19 cellular contexts compared by ENCODE assay signal in genomic region chrX:154987940-154988339, GRCh38.
"Had no signal": no experiment of that assay in that cellular context is flagged by ENCODE, and none has a peak within 500 bp of the region (broad histone marks: within the 10 kb centered on the region; RNA-seq: fewer than 3 reads in every experiment).

No MANE protein-coding gene starts in this region.

- H3K4me3 ChIP-seq: cardiac muscle cell, left ventricle myocardium inferior, psoas muscle, right atrium auricular region, thyroid gland had no signal

- H3K4me3 Mint-ChIP-seq: activated CD4-positive, alpha-beta T cell treated with anti-CD3 and anti-CD28 coated beads for 36 hours; activated naive CD4-positive, alpha-beta T cell treated with anti-CD3 and anti-CD28 coated beads for 36 hours; activated naive CD8-positive, alpha-beta T cell treated with anti-CD3 and anti-CD28 coated beads, Interleukin-2, amount 10 ng/mL, durations not matched to agents 7 days and 5 days; activated T-cell treated with anti-CD3 and anti-CD28 coated beads, Interleukin-2, amount 50 U/mL, for 4 hours; natural killer cell treated with Interleukin-12 subunit alpha and Interleukin-12 subunit beta and Interleukin-15 and Interleukin-18, amount 100 ng/mL, for 72 hours; WTC11 had no signal

- H3K27ac ChIP-seq: cardiac muscle cell, left ventricle myocardium inferior, psoas muscle, right atrium auricular region, thyroid gland had no signal

- DNase-seq: activated CD4-positive, alpha-beta T cell treated with anti-CD3 and anti-CD28 coated beads for 36 hours; activated CD4-positive, alpha-beta T cell treated with anti-CD3 and anti-CD28 coated beads, Interleukin-2, amount 50 U/mL, for 4 hours; activated CD8-positive, alpha-beta memory T cell treated with anti-CD3 and anti-CD28 coated beads, Interleukin-2, amount 50 U/mL, for 48 hours; activated naive CD4-positive, alpha-beta T cell treated with anti-CD3 and anti-CD28 coated beads for 36 hours; activated naive CD8-positive, alpha-beta T cell treated with anti-CD3 and anti-CD28 coated beads, Interleukin-2, amount 10 ng/mL, durations not matched to agents 7 days and 5 days; activated T-cell treated with anti-CD3 and anti-CD28 coated beads, Interleukin-2, amount 50 U/mL, for 4 hours; amygdala; foreskin fibroblast; left ventricle myocardium inferior; psoas muscle; stimulated activated CD4-positive, alpha-beta T cell treated with anti-CD3 and anti-CD28 coated beads, Interleukin-12 subunit alpha, Interleukin-12 subunit beta, amount 100 ng/mL, for 4 hours; stimulated activated CD4-positive, alpha-beta T cell treated with anti-CD3 and anti-CD28 coated beads, Interleukin-4, amount 100 ng/mL, for 4 hours; stimulated activated naive CD8-positive, alpha-beta T cell treated with anti-CD3 and anti-CD28 coated beads, Interleukin-15, Interleukin-2, amounts not matched to agents 100 U/mL and 50 U/mL, for 24 hours; T-helper 9 cell; thyroid gland had no signal

- ATAC-seq: activated CD4-positive, alpha-beta T cell treated with anti-CD3 and anti-CD28 coated beads for 36 hours; activated T-cell treated with anti-CD3 and anti-CD28 coated beads, Interleukin-2, amount 50 U/mL, for 4 hours; natural killer cell treated with Interleukin-12 subunit alpha and Interleukin-12 subunit beta and Interleukin-15 and Interleukin-18, amount 100 ng/mL, for 72 hours; psoas muscle; stimulated activated naive CD8-positive, alpha-beta T cell treated with anti-CD3 and anti-CD28 coated beads, Interleukin-15, Interleukin-2, amounts not matched to agents 100 U/mL and 50 U/mL, for 24 hours; WTC11 had no signal

- H3K4me1 ChIP-seq: left ventricle myocardium inferior, psoas muscle, right atrium auricular region had no signal

- H3K4me1 Mint-ChIP-seq: activated naive CD8-positive, alpha-beta T cell treated with anti-CD3 and anti-CD28 coated beads, Interleukin-2, amount 10 ng/mL, durations not matched to agents 7 days and 5 days had no signal

- H3K36me3 Mint-ChIP-seq: activated naive CD8-positive, alpha-beta T cell treated with anti-CD3 and anti-CD28 coated beads, Interleukin-2, amount 10 ng/mL, durations not matched to agents 7 days and 5 days; natural killer cell treated with Interleukin-12 subunit alpha and Interleukin-12 subunit beta and Interleukin-15 and Interleukin-18, amount 100 ng/mL, for 72 hours; WTC11 had no signal

- H3K9me3 ChIP-seq: left ventricle myocardium inferior, psoas muscle, right atrium auricular region, thyroid gland had no signal

- H3K27ac Mint-ChIP-seq: activated CD4-positive, alpha-beta T cell treated with anti-CD3 and anti-CD28 coated beads for 36 hours; activated naive CD4-positive, alpha-beta T cell treated with anti-CD3 and anti-CD28 coated beads for 36 hours; activated naive CD8-positive, alpha-beta T cell treated with anti-CD3 and anti-CD28 coated beads, Interleukin-2, amount 10 ng/mL, durations not matched to agents 7 days and 5 days; natural killer cell treated with Interleukin-12 subunit alpha and Interleukin-12 subunit beta and Interleukin-15 and Interleukin-18, amount 100 ng/mL, for 72 hours; WTC11 had no signal

- H3K27me3 ChIP-seq: cardiac muscle cell, right atrium auricular region, thyroid gland had no signal

- H3K9me3 Mint-ChIP-seq: activated naive CD4-positive, alpha-beta T cell treated with anti-CD3 and anti-CD28 coated beads for 36 hours; activated naive CD8-positive, alpha-beta T cell treated with anti-CD3 and anti-CD28 coated beads, Interleukin-2, amount 10 ng/mL, durations not matched to agents 7 days and 5 days; activated T-cell treated with anti-CD3 and anti-CD28 coated beads, Interleukin-2, amount 50 U/mL, for 4 hours; natural killer cell treated with Interleukin-12 subunit alpha and Interleukin-12 subunit beta and Interleukin-15 and Interleukin-18, amount 100 ng/mL, for 72 hours; WTC11 had no signal

- H3K36me3 ChIP-seq: cardiac muscle cell, left ventricle myocardium inferior, right atrium auricular region, thyroid gland had no signal
